ENCODE assay signal across 8 cellular contexts in genomic region chr18:3511980-3512379, GRCh38.
DNase-seq lines count a peak whose midpoint lies in the region; ATAC-seq and TF ChIP-seq lines count a peak whose summit lies in the region.

No MANE protein-coding gene starts in this region.

- H3K79me1 ChIP-seq in H9 (ENCODE audit: insufficient read depth, low read depth, low read length, poor library complexity, severe bottlenecking), result no peaks in the 10 kb centered on the region

- H3K9ac ChIP-seq in GM23248 (no peak overlapping the region), H9 (ENCODE audit: extremely low read depth, insufficient read length, low read length) (no peak overlapping the region)

- no peak overlapping the region for H2BK20ac ChIP-seq in H9 (ENCODE audit: low read depth, low read length, poor library complexity, severe bottlenecking)

- no peak for TF ChIP-seq CTCF in AG09309 (IDR thresholded peaks at IDR 0.05; ENCODE audit: control insufficient read depth, insufficient read depth, low read depth, low read length, missing control alignments)
- TF ChIP-seq CTCF in H9 (conservative IDR thresholded peaks at IDR 0.05), result no peak

- WGBS in GM23248 (ENCODE audit: low coverage in 1 of 2, low lambda C conversion rate in 2 of 2, missing lambda C conversion rate in 2 of 2), 2 experiments, result 2 to 3% methylated on average over 2 of the region's 2 CpGs
- WGBS in H9 (ENCODE audit: extremely low coverage, insufficient read length, low lambda C conversion rate), result no CpG with 5 or more reads among the region's 2 CpGs

- no peaks in the 10 kb centered on the region for H3K23me2 ChIP-seq in H9 (ENCODE audit: insufficient read length, low read depth, low read length, poor library complexity, severe bottlenecking)

- no peak overlapping the region for H4K5ac ChIP-seq in H9 (ENCODE audit: insufficient read length, low read depth, low read length)

- peak; percentile 79 for DNase-seq in AG09309 (ENCODE audit: low read depth)
- peak; percentile 86 for DNase-seq in GM23248
- DNase-seq in SJCRH30, result peak; percentile 13 to 49
- peak; percentile 80 for DNase-seq in fibroblast of peridontal ligament (ENCODE audit: extremely low read depth)
- DNase-seq in DMS153 (lab: John Stamatoyannopoulos, UW), result no peak
- no peak for DNase-seq in T-helper 9 cell
- no peak for DNase-seq in H9

- no peaks in the 10 kb centered on the region for H4K20me1 ChIP-seq in GM23248 (ENCODE audit: insufficient read depth)
- no peaks in the 10 kb centered on the region for H4K20me1 ChIP-seq in H9 (ENCODE audit: control insufficient read depth, insufficient read depth, insufficient read length)

- no peaks in the 10 kb centered on the region for H3K79me2 ChIP-seq in GM23248 (ENCODE audit: insufficient read depth)
- H3K79me2 ChIP-seq in H9 (ENCODE audit: insufficient read depth, low read length), result no peaks in the 10 kb centered on the region

- H4K8ac ChIP-seq in H9 (replicated peaks; ENCODE audit: insufficient read length, low read depth, low read length), result no peak overlapping the region

- peaks cover 0 to 1% (median 0%) of the 10 kb centered on the region in 3 experiments; a peak in 1 of 7 replicates for H3K36me3 Mint-ChIP-seq in H9 (ENCODE audit: insufficient read depth in 1 of 3, low read depth in 3 of 3)

- no peak overlapping the region for H3T11ph ChIP-seq in H9 (ENCODE audit: low read length)

- no peak for ATAC-seq in HG03139 (IDR thresholded peaks at IDR 0.05; ENCODE audit: unreplicated experiment)

- no peak overlapping the region for H2BK5ac ChIP-seq in H9 (ENCODE audit: insufficient read length, low read length)

- H3K27ac Mint-ChIP-seq in H9, result peak overlapping the region in 1 of 3 experiments; percentile 50; a peak in 2 of 7 replicates

- H2AFZ ChIP-seq in GM23248, result no peak overlapping the region
- H2AFZ ChIP-seq in H9 (ENCODE audit: low read length), result no peak overlapping the region

- H2BK12ac ChIP-seq in H9 (ENCODE audit: insufficient read length, low read depth, low read length), result no peak overlapping the region

- no peak overlapping the region for H2AK5ac ChIP-seq in H9 (ENCODE audit: insufficient read length, low read length)

- H4K91ac ChIP-seq in H9 (ENCODE audit: insufficient read length, low read depth, low read length), result no peak overlapping the region

- H3K4ac ChIP-seq in H9 (ENCODE audit: low read depth, low read length), result no peak overlapping the region

- H3K4me2 ChIP-seq in GM23248 (ENCODE audit: unreplicated experiment) (peak overlapping the region; percentile 14), H9 (ENCODE audit: insufficient read depth, insufficient read length, low read length) (no peak overlapping the region)

- peaks cover 16% of the 10 kb centered on the region for H3K4me1 ChIP-seq in GM23248 (ENCODE audit: insufficient read depth)
- peaks cover 9% of the 10 kb centered on the region for H3K4me1 ChIP-seq in SJCRH30
- no peaks in the 10 kb centered on the region; the same call in 1 of the 2 replicates for H3K4me1 ChIP-seq in H9 (ENCODE audit: insufficient read depth, low read length)

- no peak overlapping the region for H2BK120ac ChIP-seq in H9 (ENCODE audit: low read depth, low read length, poor library complexity, severe bottlenecking)

- no peak overlapping the region for H3K4me3 Mint-ChIP-seq in H9

- H3K27ac ChIP-seq in GM23248, result no peak overlapping the region
- no peak overlapping the region for H3K27ac ChIP-seq in SJCRH30
- H3K27ac ChIP-seq in H9 (ENCODE audit: insufficient read length, low read depth, low read length), result no peak overlapping the region

- no peak overlapping the region for H3K23ac ChIP-seq in H9 (ENCODE audit: insufficient read length, low read depth, low read length)

- H3F3A ChIP-seq in GM23248 (ENCODE audit: insufficient read depth), result peaks cover 13% of the 10 kb centered on the region

- no peaks in the 10 kb centered on the region for H3K9me3 Mint-ChIP-seq in H9

- H3K14ac ChIP-seq in H9 (ENCODE audit: insufficient read depth, low read length), result no peak overlapping the region

- H3K9me2 ChIP-seq in GM23248 (ENCODE audit: insufficient read depth), result no peaks in the 10 kb centered on the region

- H3K36me3 ChIP-seq in GM23248 (ENCODE audit: low read depth) (no peaks in the 10 kb centered on the region), SJCRH30 (no peaks in the 10 kb centered on the region)

- no peaks in the 10 kb centered on the region for H3K27me3 Mint-ChIP-seq in H9 (ENCODE audit: low read depth)

- no peak overlapping the region for H3K56ac ChIP-seq in H9 (ENCODE audit: insufficient read length, low read depth, low read length)

- in situ Hi-C loops in GM23248 (cut with MboI), result no loop called here

- no peak overlapping the region for H2BK15ac ChIP-seq in H9 (ENCODE audit: low read depth, low read length)

- H3K9me3 ChIP-seq in GM23248 (ENCODE audit: low read depth), result no peaks in the 10 kb centered on the region
- H3K9me3 ChIP-seq in SJCRH30 (replicated peaks), result no peaks in the 10 kb centered on the region
- H3K9me3 ChIP-seq in H9 (ENCODE audit: control insufficient read depth, low read depth, low read length), result no peaks in the 10 kb centered on the region

- H3K4me3 ChIP-seq in AG09309 (ENCODE audit: control insufficient read depth, low read depth, low read length) (no peak overlapping the region), GM23248 (no peak overlapping the region), SJCRH30 (no peak overlapping the region)

- no peak overlapping the region for H3K18ac ChIP-seq in H9 (ENCODE audit: insufficient read length, low read depth, low read length)

- H3K4me1 Mint-ChIP-seq in H9, result peaks cover 39 to 45% of the 10 kb centered on the region in 2 experiments

- H3K27me3 ChIP-seq in GM23248 (replicated peaks; ENCODE audit: insufficient read depth) (0 out of 2 replicates have a peak, but pooled peaks cover 7% of the 10 kb centered on the region), SJCRH30 (no peaks in the 10 kb centered on the region), H9 (ENCODE audit: insufficient read depth, low read length) (no peaks in the 10 kb centered on the region)

Comparison
In these comparisons a context has a peak if more than half of its experiments do, and no peak if none do; other contexts are left out.
1. DNase-seq: peak in AG09309 (single experiment), GM23248 (single experiment), SJCRH30 (2 of 2) and fibroblast of peridontal ligament (single experiment); none in DMS153 (single experiment), T-helper 9 cell (single experiment) and H9 (single experiment).